ENCODE assay signal across 12 cellular contexts in the genomic region with DNA sequence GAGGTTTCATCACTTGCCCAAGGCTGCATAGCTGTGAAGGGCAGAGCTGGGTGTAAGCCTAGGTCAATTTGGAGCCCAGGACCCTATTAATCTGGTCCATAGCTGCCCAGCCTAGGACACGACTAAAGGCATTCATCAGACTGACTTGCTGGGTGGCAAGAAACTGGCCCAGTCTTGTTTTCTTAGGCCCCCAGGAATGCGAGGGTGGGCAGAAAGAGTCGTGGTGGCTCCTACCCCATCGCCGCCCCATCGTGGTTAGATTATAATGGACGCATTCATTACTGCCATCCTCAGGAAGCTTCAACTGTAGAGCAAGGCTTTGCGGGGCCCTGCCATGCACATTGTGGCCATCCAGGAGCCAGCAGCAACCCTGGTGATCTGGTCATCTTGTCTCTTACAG.
"Had no signal": no experiment of that assay in that cellular context is flagged by ENCODE, and none has a peak within 500 bp of the region (broad histone marks: within the 10 kb centered on the region; RNA-seq: fewer than 3 reads in every experiment).

No MANE protein-coding gene starts in this region.

- H3K4me3 Mint-ChIP-seq: activated CD4-positive, alpha-beta T cell treated with anti-CD3 and anti-CD28 coated beads, Interleukin-2, amount 10 ng/mL, durations not matched to agents 7 days and 5 days; activated T-helper 1 cell treated with anti-CD3 and anti-CD28 coated beads, Interleukin-12 subunit alpha, Interleukin-12 subunit beta, Interleukin-2, Interleukin-4 antibody, amounts not matched to agents 30 ng/mL and 10 ng/mL and 1 ng/mL, durations not matched to agents 14 hours and 24 hours and 36 hours; naive thymus-derived CD4-positive, alpha-beta T cell; stimulated activated naive B cell treated with anti-CD40 and anti-IgM and Interleukin-4, amounts not matched to agents 10 μg/mL and 1 μg/mL and 100 μg/mL, for 72 hours had no signal

- ATAC-seq: esophagus mucosa; naive thymus-derived CD4-positive, alpha-beta T cell; stimulated activated naive B cell treated with anti-CD40 and anti-IgM and Interleukin-4, amounts not matched to agents 10 μg/mL and 1 μg/mL and 100 μg/mL, for 72 hours had no signal

- H3K9me3 ChIP-seq: left ventricle myocardium inferior, neutrophil had no signal

- H3K27ac Mint-ChIP-seq: activated CD4-positive, alpha-beta T cell treated with anti-CD3 and anti-CD28 coated beads, Interleukin-2, amount 10 ng/mL, durations not matched to agents 7 days and 5 days; activated T-helper 1 cell treated with anti-CD3 and anti-CD28 coated beads, Interleukin-12 subunit alpha, Interleukin-12 subunit beta, Interleukin-2, Interleukin-4 antibody, amounts not matched to agents 30 ng/mL and 10 ng/mL and 1 ng/mL, durations not matched to agents 14 hours and 24 hours and 36 hours had no signal

- H3K27ac ChIP-seq: left ventricle myocardium inferior, neutrophil, parathyroid adenoma had no signal

- DNase-seq: activated CD4-positive, alpha-beta T cell treated with anti-CD3 and anti-CD28 coated beads, Interleukin-2, amount 10 ng/mL, durations not matched to agents 7 days and 5 days; activated CD8-positive, alpha-beta memory T cell treated with anti-CD3 and anti-CD28 coated beads, Interleukin-2, amount 50 U/mL, for 48 hours; activated naive CD4-positive, alpha-beta T cell treated with Interleukin-2 at 50 U/mL for 16 hours; hippocampal formation; left ventricle myocardium inferior; naive thymus-derived CD4-positive, alpha-beta T cell; stimulated activated CD4-positive, alpha-beta T cell treated with anti-CD3 and anti-CD28 coated beads, Interleukin-2, amount 100 ng/mL, for 48 hours; stimulated activated naive B cell treated with anti-CD40 and anti-IgM and Interleukin-4, amounts not matched to agents 10 μg/mL and 1 μg/mL and 100 μg/mL, for 72 hours had no signal

- H3K4me3 ChIP-seq: left ventricle myocardium inferior had no signal

- H3K27me3 Mint-ChIP-seq: activated CD4-positive, alpha-beta T cell treated with anti-CD3 and anti-CD28 coated beads, Interleukin-2, amount 10 ng/mL, durations not matched to agents 7 days and 5 days; naive thymus-derived CD4-positive, alpha-beta T cell; stimulated activated naive B cell treated with anti-CD40 and anti-IgM and Interleukin-4, amounts not matched to agents 10 μg/mL and 1 μg/mL and 100 μg/mL, for 72 hours had no signal

- H3K27me3 ChIP-seq: neutrophil had no signal

- H3K4me1 ChIP-seq: parathyroid adenoma had no signal

- H3K4me1 Mint-ChIP-seq: activated CD4-positive, alpha-beta T cell treated with anti-CD3 and anti-CD28 coated beads, Interleukin-2, amount 10 ng/mL, durations not matched to agents 7 days and 5 days had no signal
